ENCODE assay signal across 1 cellular context in the genomic region with DNA sequence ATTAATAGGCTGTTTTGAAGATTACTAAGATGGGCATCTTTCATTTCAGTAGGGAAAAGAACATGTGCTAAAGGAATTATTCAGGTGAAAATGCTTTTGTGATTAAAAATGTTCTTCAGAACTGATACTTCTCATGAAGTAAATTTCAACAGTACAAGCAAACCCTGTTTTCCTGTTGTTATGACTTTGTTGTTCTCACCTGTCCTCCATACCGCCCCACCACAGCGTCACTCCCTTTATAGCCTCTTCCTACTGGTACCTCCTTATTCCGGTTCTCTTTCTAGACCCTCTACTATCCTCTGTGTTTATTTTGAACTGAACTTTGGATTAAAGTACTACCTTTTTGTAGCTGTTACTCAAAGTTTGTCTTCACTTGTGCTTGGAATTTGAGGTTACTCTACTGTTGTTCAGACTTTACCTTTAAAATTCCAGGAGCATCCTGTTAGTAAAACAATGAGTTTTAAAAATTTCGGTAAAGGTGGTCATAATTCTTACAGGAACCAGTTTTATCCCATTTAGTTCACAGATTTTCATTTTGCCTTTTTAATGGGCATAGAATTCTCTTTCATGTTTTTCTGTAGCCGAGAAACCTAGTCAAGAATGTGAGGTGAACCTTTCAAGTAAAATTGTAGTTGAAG.
TF ChIP-seq lines count a peak whose summit lies in the region.

No MANE protein-coding gene starts in this region.

TF ChIP-seq in K562, 482 proteins besides CTCF, POLR2A, EP300 and RAD21 (continued from another document and continues in another):
- TF ChIP-seq, protein P1, sequence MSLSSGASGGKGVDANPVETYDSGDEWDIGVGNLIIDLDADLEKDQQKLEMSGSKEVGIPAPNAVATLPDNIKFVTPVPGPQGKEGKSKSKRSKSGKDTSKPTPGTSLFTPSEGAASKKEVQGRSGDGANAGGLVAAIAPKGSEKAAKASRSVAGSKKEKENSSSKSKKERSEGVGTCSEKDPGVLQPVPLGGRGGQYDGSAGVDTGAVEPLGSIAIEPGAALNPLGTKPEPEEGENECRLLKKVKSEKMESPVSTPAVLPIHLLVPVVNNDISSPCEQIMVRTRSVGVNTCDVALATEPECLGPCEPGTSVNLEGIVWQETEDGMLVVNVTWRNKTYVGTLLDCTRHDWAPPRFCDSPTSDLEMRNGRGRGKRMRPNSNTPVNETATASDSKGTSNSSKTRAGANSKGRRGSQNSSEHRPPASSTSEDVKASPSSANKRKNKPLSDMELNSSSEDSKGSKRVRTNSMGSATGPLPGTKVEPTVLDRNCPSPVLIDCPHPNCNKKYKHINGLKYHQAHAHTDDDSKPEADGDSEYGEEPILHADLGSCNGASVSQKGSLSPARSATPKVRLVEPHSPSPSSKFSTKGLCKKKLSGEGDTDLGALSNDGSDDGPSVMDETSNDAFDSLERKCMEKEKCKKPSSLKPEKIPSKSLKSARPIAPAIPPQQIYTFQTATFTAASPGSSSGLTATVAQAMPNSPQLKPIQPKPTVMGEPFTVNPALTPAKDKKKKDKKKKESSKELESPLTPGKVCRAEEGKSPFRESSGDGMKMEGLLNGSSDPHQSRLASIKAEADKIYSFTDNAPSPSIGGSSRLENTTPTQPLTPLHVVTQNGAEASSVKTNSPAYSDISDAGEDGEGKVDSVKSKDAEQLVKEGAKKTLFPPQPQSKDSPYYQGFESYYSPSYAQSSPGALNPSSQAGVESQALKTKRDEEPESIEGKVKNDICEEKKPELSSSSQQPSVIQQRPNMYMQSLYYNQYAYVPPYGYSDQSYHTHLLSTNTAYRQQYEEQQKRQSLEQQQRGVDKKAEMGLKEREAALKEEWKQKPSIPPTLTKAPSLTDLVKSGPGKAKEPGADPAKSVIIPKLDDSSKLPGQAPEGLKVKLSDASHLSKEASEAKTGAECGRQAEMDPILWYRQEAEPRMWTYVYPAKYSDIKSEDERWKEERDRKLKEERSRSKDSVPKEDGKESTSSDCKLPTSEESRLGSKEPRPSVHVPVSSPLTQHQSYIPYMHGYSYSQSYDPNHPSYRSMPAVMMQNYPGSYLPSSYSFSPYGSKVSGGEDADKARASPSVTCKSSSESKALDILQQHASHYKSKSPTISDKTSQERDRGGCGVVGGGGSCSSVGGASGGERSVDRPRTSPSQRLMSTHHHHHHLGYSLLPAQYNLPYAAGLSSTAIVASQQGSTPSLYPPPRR (CRISPR knock-in tag; IDR thresholded peaks at IDR 0.05; ENCODE audit: borderline replicate concordance) = no peak
- TF ChIP-seq ZNF347 (CRISPR knock-in tag; IDR thresholded peaks at IDR 0.05; ENCODE audit: low read depth) (0 out of 2 replicates have a peak, but pooled peaks have one; percentile 8), NFRKB (IDR thresholded peaks at IDR 0.05; ENCODE audit: low read depth) (peak; percentile 77), MTA2 (IDR thresholded peaks at IDR 0.05; ENCODE audit: low read depth) (no peak), SRSF9 (IDR thresholded peaks at IDR 0.05; ENCODE audit: borderline replicate concordance, low read depth, low read length) (no peak), CBFA2T3 (IDR thresholded peaks at IDR 0.05) (no peak), ZNF143 (CRISPR knock-in tag; IDR thresholded peaks at IDR 0.05) (no peak), ZNF175 (CRISPR knock-in tag; IDR thresholded peaks at IDR 0.05; ENCODE audit: low read depth) (no peak), SIN3B (IDR thresholded peaks at IDR 0.05; ENCODE audit: low read depth) (no peak), ELF4 (CRISPR knock-in tag; IDR thresholded peaks at IDR 0.05) (no peak; the same call in 1 of the 2 replicates), ZBTB17 (CRISPR knock-in tag; IDR thresholded peaks at IDR 0.05) (0 out of 2 replicates have a peak, but pooled peaks have one; percentile 48), ZNF239 (CRISPR knock-in tag; IDR thresholded peaks at IDR 0.05) (no peak), KDM5B (IDR thresholded peaks at IDR 0.05; ENCODE audit: insufficient replicate concordance, low read depth, low read length) (no peak), TAF1 (IDR thresholded peaks at IDR 0.05; ENCODE audit: control insufficient read depth, extremely low read depth, insufficient read depth, low read length, severe bottlenecking) (no peak)
- TF ChIP-seq, protein P2, sequence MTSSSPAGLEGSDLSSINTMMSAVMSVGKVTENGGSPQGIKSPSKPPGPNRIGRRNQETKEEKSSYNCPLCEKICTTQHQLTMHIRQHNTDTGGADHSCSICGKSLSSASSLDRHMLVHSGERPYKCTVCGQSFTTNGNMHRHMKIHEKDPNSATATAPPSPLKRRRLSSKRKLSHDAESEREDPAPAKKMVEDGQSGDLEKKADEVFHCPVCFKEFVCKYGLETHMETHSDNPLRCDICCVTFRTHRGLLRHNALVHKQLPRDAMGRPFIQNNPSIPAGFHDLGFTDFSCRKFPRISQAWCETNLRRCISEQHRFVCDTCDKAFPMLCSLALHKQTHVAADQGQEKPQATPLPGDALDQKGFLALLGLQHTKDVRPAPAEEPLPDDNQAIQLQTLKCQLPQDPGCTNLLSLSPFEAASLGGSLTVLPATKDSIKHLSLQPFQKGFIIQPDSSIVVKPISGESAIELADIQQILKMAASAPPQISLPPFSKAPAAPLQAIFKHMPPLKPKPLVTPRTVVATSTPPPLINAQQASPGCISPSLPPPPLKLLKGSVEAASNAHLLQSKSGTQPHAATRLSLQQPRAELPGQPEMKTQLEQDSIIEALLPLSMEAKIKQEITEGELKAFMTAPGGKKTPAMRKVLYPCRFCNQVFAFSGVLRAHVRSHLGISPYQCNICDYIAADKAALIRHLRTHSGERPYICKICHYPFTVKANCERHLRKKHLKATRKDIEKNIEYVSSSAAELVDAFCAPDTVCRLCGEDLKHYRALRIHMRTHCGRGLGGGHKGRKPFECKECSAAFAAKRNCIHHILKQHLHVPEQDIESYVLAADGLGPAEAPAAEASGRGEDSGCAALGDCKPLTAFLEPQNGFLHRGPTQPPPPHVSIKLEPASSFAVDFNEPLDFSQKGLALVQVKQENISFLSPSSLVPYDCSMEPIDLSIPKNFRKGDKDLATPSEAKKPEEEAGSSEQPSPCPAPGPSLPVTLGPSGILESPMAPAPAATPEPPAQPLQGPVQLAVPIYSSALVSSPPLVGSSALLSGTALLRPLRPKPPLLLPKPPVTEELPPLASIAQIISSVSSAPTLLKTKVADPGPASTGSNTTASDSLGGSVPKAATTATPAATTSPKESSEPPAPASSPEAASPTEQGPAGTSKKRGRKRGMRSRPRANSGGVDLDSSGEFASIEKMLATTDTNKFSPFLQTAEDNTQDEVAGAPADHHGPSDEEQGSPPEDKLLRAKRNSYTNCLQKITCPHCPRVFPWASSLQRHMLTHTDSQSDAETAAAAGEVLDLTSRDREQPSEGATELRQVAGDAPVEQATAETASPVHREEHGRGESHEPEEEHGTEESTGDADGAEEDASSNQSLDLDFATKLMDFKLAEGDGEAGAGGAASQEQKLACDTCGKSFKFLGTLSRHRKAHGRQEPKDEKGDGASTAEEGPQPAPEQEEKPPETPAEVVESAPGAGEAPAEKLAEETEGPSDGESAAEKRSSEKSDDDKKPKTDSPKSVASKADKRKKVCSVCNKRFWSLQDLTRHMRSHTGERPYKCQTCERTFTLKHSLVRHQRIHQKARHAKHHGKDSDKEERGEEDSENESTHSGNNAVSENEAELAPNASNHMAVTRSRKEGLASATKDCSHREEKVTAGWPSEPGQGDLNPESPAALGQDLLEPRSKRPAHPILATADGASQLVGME (CRISPR knock-in tag; IDR thresholded peaks at IDR 0.05) = no peak
- TF ChIP-seq, protein P3, sequence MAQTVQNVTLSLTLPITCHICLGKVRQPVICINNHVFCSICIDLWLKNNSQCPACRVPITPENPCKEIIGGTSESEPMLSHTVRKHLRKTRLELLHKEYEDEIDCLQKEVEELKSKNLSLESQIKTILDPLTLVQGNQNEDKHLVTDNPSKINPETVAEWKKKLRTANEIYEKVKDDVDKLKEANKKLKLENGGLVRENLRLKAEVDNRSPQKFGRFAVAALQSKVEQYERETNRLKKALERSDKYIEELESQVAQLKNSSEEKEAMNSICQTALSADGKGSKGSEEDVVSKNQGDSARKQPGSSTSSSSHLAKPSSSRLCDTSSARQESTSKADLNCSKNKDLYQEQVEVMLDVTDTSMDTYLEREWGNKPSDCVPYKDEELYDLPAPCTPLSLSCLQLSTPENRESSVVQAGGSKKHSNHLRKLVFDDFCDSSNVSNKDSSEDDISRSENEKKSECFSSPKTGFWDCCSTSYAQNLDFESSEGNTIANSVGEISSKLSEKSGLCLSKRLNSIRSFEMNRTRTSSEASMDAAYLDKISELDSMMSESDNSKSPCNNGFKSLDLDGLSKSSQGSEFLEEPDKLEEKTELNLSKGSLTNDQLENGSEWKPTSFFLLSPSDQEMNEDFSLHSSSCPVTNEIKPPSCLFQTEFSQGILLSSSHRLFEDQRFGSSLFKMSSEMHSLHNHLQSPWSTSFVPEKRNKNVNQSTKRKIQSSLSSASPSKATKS (CRISPR knock-in tag; IDR thresholded peaks at IDR 0.05) = no peak
- TF ChIP-seq, protein P4, sequence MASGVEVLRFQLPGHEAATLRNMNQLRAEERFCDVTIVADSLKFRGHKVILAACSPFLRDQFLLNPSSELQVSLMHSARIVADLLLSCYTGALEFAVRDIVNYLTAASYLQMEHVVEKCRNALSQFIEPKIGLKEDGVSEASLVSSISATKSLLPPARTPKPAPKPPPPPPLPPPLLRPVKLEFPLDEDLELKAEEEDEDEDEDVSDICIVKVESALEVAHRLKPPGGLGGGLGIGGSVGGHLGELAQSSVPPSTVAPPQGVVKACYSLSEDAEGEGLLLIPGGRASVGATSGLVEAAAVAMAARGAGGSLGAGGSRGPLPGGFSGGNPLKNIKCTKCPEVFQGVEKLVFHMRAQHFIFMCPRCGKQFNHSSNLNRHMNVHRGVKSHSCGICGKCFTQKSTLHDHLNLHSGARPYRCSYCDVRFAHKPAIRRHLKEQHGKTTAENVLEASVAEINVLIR (CRISPR knock-in tag; IDR thresholded peaks at IDR 0.05) = no peak
- TF ChIP-seq, protein P5, sequence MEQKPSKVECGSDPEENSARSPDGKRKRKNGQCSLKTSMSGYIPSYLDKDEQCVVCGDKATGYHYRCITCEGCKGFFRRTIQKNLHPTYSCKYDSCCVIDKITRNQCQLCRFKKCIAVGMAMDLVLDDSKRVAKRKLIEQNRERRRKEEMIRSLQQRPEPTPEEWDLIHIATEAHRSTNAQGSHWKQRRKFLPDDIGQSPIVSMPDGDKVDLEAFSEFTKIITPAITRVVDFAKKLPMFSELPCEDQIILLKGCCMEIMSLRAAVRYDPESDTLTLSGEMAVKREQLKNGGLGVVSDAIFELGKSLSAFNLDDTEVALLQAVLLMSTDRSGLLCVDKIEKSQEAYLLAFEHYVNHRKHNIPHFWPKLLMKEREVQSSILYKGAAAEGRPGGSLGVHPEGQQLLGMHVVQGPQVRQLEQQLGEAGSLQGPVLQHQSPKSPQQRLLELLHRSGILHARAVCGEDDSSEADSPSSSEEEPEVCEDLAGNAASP (IDR thresholded peaks at IDR 0.05) = 0 out of 2 replicates have a peak, but pooled peaks have one; percentile 15
- TF ChIP-seq, protein P6, sequence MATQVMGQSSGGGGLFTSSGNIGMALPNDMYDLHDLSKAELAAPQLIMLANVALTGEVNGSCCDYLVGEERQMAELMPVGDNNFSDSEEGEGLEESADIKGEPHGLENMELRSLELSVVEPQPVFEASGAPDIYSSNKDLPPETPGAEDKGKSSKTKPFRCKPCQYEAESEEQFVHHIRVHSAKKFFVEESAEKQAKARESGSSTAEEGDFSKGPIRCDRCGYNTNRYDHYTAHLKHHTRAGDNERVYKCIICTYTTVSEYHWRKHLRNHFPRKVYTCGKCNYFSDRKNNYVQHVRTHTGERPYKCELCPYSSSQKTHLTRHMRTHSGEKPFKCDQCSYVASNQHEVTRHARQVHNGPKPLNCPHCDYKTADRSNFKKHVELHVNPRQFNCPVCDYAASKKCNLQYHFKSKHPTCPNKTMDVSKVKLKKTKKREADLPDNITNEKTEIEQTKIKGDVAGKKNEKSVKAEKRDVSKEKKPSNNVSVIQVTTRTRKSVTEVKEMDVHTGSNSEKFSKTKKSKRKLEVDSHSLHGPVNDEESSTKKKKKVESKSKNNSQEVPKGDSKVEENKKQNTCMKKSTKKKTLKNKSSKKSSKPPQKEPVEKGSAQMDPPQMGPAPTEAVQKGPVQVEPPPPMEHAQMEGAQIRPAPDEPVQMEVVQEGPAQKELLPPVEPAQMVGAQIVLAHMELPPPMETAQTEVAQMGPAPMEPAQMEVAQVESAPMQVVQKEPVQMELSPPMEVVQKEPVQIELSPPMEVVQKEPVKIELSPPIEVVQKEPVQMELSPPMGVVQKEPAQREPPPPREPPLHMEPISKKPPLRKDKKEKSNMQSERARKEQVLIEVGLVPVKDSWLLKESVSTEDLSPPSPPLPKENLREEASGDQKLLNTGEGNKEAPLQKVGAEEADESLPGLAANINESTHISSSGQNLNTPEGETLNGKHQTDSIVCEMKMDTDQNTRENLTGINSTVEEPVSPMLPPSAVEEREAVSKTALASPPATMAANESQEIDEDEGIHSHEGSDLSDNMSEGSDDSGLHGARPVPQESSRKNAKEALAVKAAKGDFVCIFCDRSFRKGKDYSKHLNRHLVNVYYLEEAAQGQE (CRISPR knock-in tag; IDR thresholded peaks at IDR 0.05; ENCODE audit: low read depth) = no peak
- TF ChIP-seq, protein P7, sequence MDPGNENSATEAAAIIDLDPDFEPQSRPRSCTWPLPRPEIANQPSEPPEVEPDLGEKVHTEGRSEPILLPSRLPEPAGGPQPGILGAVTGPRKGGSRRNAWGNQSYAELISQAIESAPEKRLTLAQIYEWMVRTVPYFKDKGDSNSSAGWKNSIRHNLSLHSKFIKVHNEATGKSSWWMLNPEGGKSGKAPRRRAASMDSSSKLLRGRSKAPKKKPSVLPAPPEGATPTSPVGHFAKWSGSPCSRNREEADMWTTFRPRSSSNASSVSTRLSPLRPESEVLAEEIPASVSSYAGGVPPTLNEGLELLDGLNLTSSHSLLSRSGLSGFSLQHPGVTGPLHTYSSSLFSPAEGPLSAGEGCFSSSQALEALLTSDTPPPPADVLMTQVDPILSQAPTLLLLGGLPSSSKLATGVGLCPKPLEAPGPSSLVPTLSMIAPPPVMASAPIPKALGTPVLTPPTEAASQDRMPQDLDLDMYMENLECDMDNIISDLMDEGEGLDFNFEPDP (CRISPR knock-in tag; IDR thresholded peaks at IDR 0.05) = no peak
- TF ChIP-seq, protein P8, sequence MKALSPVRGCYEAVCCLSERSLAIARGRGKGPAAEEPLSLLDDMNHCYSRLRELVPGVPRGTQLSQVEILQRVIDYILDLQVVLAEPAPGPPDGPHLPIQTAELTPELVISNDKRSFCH (CRISPR knock-in tag; IDR thresholded peaks at IDR 0.05) = no peak
- TF ChIP-seq, protein P8 (tag; IDR thresholded peaks at IDR 0.05) = no peak
